Comparison of ENCODE assay signal across 14 cellular contexts in the genomic region with DNA sequence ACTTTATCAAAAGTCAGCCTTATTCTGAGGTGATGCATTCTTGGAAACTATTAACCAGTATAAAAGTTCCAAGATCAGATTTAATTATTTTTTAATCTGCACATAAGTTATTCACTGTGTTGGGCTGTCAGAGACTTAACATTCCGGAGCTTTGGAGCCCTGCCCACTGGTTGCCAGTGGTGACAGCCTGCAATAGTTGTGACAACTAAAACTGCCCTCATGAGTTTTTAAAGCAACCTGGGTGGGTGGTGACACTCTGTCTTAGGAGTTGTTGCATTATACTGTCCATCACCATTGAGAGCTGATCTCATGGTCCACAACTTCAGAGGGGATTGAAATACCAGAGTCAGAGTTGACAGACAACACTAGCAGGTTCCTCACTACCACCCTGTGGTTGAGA.
DNase-seq lines count a peak whose midpoint lies in the region; ATAC-seq and TF ChIP-seq lines count a peak whose summit lies in the region.
"Had no signal": no experiment of that assay in that cellular context is flagged by ENCODE, and none has a peak within 500 bp of the region (broad histone marks: within the 10 kb centered on the region; RNA-seq: fewer than 3 reads in every experiment).

No MANE protein-coding gene starts in this region.

- no peaks in the 10 kb centered on the region for H3K9me3 ChIP-seq in adipocyte (ENCODE audit: control insufficient read depth, low read length)

- no peak overlapping the region for H3K4me3 ChIP-seq in adipocyte (ENCODE audit: low read length)
- H3K4me3 ChIP-seq: GM12878 had no signal

- H3K27ac Mint-ChIP-seq in type B pancreatic cell = peak overlapping the region; percentile 50
- no peak overlapping the region for H3K27ac Mint-ChIP-seq in activated naive CD8-positive, alpha-beta T cell treated with anti-CD3 and anti-CD28 coated beads for 36 hours

- H3K27me3 ChIP-seq in adipocyte (replicated peaks; ENCODE audit: control insufficient read depth, insufficient read depth, low read length) = no peaks in the 10 kb centered on the region

- no peak for ATAC-seq in HG03108 (IDR thresholded peaks at IDR 0.05; ENCODE audit: unreplicated experiment)
- ATAC-seq: GM12878 had no signal

- in situ Hi-C loops in GM13976 (cut with MboI; ENCODE audit: low sequenced_read_pairs, unreplicated experiment) = no loop called here

- peaks cover 37% of the 10 kb centered on the region for H3K4me1 ChIP-seq in adipocyte (ENCODE audit: control insufficient read depth, insufficient read depth, low read length)

- peaks cover 45% of the 10 kb centered on the region for H3K4me1 Mint-ChIP-seq in type B pancreatic cell (ENCODE audit: unreplicated experiment)
- no peaks in the 10 kb centered on the region for H3K4me1 Mint-ChIP-seq in activated naive CD8-positive, alpha-beta T cell treated with anti-CD3 and anti-CD28 coated beads for 36 hours

- H3K36me3 Mint-ChIP-seq in type B pancreatic cell = no peaks in the 10 kb centered on the region
- no peaks in the 10 kb centered on the region for H3K36me3 Mint-ChIP-seq in activated naive CD8-positive, alpha-beta T cell treated with anti-CD3 and anti-CD28 coated beads for 36 hours

- no peaks in the 10 kb centered on the region for H3K36me3 ChIP-seq in adipocyte (ENCODE audit: control insufficient read depth, insufficient read depth, low read length, severe bottlenecking)

- no peak for TF ChIP-seq CTCF in type B pancreatic cell (conservative IDR thresholded peaks at IDR 0.05)
- TF ChIP-seq CTCF in GM13976 (IDR thresholded peaks at IDR 0.05; ENCODE audit: borderline replicate concordance, control extremely low read depth, extremely low read depth, insufficient read depth, missing control alignments) = no peak

- no peaks in the 10 kb centered on the region for H3K9me3 Mint-ChIP-seq in type B pancreatic cell
- no peaks in the 10 kb centered on the region for H3K9me3 Mint-ChIP-seq in activated naive CD8-positive, alpha-beta T cell treated with anti-CD3 and anti-CD28 coated beads for 36 hours

- DNase-seq in NCI-H1417 (lab: John Stamatoyannopoulos, UW) = peak in 2 of 3 experiments; percentile 26 to 77
- no peak for DNase-seq in NCI-H1417 treated with DMSO at 0.1 percent for 48 hours (lab: John Stamatoyannopoulos, UW)
- DNase-seq in adipocyte (ENCODE audit: low read depth) = peak; percentile 29
- peak; percentile 33 for DNase-seq in kidney tubule cell (ENCODE audit: low spot score)
- DNase-seq in type B pancreatic cell (ENCODE audit: extremely low spot score, unreplicated experiment) = no peak
- DNase-seq in GM13976 (ENCODE audit: low spot score) = no peak
- DNase-seq in activated naive CD8-positive, alpha-beta T cell treated with anti-CD3 and anti-CD28 coated beads for 36 hours = no peak
- DNase-seq: 8988T; activated CD4-positive, alpha-beta T cell treated with anti-CD3 and anti-CD28 coated beads, Interleukin-2, amount 50 U/mL, for 4 hours; activated effector memory CD4-positive, alpha-beta T cell treated with anti-CD3 and anti-CD28 coated beads, Interleukin-2, amount 50 U/mL, for 16 hours; NCI-H1092 treated with DMSO at 0.1 percent for 48 hours; small intestine had no signal

- no peak overlapping the region for H3K9ac ChIP-seq in adipocyte (ENCODE audit: low read length)

- no peak overlapping the region for H3K4me3 Mint-ChIP-seq in type B pancreatic cell
- no peak overlapping the region for H3K4me3 Mint-ChIP-seq in activated naive CD8-positive, alpha-beta T cell treated with anti-CD3 and anti-CD28 coated beads for 36 hours

- H3K27me3 Mint-ChIP-seq in type B pancreatic cell = peaks cover 9% of the 10 kb centered on the region
- peaks cover 3% of the 10 kb centered on the region for H3K27me3 Mint-ChIP-seq in activated naive CD8-positive, alpha-beta T cell treated with anti-CD3 and anti-CD28 coated beads for 36 hours

Comparison
In these comparisons a context has a peak if more than half of its experiments do, and no peak if none do; other contexts are left out.
1. DNase-seq: peak in NCI-H1417 (2 of 3), adipocyte (single experiment) and kidney tubule cell (single experiment); none in NCI-H1417 treated with DMSO at 0.1 percent for 48 hours (single experiment), type B pancreatic cell (single experiment), GM13976 (single experiment) and activated naive CD8-positive, alpha-beta T cell treated with anti-CD3 and anti-CD28 coated beads for 36 hours (single experiment).